In genomic region chr20:62530643-62531032, GRCh38 we compare ENCODE assay signal across 29 cellular contexts. TPM values are rescaled to one million over a fixed set of nuclear protein-coding genes. Genes with fewer than 3 reads are reported as not detected.
DNase-seq lines count a peak whose midpoint lies in the region; ATAC-seq, FAIRE-seq and TF ChIP-seq lines count a peak whose summit lies in the region.
"Had no signal": no experiment of that assay in that cellular context is flagged by ENCODE, and none has a peak within 500 bp of the region (broad histone marks: within the 10 kb centered on the region; RNA-seq: fewer than 3 reads in every experiment).

No MANE protein-coding gene starts in this region.

- H3K4me1 ChIP-seq in cardiac muscle cell (ENCODE audit: low read depth) (peaks cover 26% of the 10 kb centered on the region), HCT116 (ENCODE audit: control insufficient read depth in 1 of 2, insufficient read depth in 2 of 2, low read length in 2 of 2) (no peaks in the 10 kb centered on the region), K562 (replicated peaks in 1 of 2; ENCODE audit: control insufficient read depth in 2 of 2, insufficient read depth in 2 of 2, low read length in 2 of 2) (peaks cover 54 to 92% of the 10 kb centered on the region in 2 experiments), neuronal stem cell (ENCODE audit: control insufficient read depth in 2 of 2, insufficient read depth in 1 of 2, low read depth in 1 of 2, low read length in 2 of 2) (peaks cover 0 to 2% of the 10 kb centered on the region in 2 donors)

- H3K36me3 ChIP-seq in cardiac muscle cell = no peaks in the 10 kb centered on the region
- H3K36me3 ChIP-seq in HCT116 (ENCODE audit: control insufficient read depth in 1 of 2, insufficient read depth in 2 of 2, low read length in 2 of 2) = no peaks in the 10 kb centered on the region
- H3K36me3 ChIP-seq in K562 (ENCODE audit: control insufficient read depth, insufficient read depth, low read length) = no peaks in the 10 kb centered on the region
- H3K36me3 ChIP-seq in neuronal stem cell (replicated peaks in 1 of 2; ENCODE audit: control insufficient read depth in 2 of 2, insufficient read depth in 2 of 2, low read length in 2 of 2) = no peaks in the 10 kb centered on the region

- no peak for TF ChIP-seq EP300 in K562 (IDR thresholded peaks at IDR 0.05; ENCODE audit: low read length)

- in situ Hi-C loops in K562 (cut with MboI) = no loop called here

- H3K9me3 ChIP-seq in cardiac muscle cell (ENCODE audit: low read depth) = no peaks in the 10 kb centered on the region
- H3K9me3 ChIP-seq in HCT116 (ENCODE audit: control insufficient read depth in 1 of 2, insufficient read depth in 1 of 2, low read depth in 1 of 2, low read length in 2 of 2) = no peaks in the 10 kb centered on the region
- no peaks in the 10 kb centered on the region for H3K9me3 ChIP-seq in K562 (replicated peaks; ENCODE audit: control insufficient read depth, insufficient read depth, low read depth, low read length)
- peaks cover 0 to 2% of the 10 kb centered on the region in 2 donors for H3K9me3 ChIP-seq in neuronal stem cell (replicated peaks in 1 of 2; ENCODE audit: control insufficient read depth in 2 of 2, insufficient read depth in 1 of 2, low read depth in 1 of 2, low read length in 2 of 2)
- H3K9me3 ChIP-seq: Caco-2 had no signal

- H3K27ac ChIP-seq in cardiac muscle cell = peak overlapping the region; percentile 90
- no peak overlapping the region for H3K27ac ChIP-seq in HCT116 (ENCODE audit: low read depth, low read length)
- H3K27ac ChIP-seq in K562 (ENCODE audit: extremely low read depth, low read depth, low read length) = peak overlapping the region; percentile 51
- no peak overlapping the region for H3K27ac ChIP-seq in neuronal stem cell (replicated peaks; ENCODE audit: low read length)
- H3K27ac ChIP-seq: HL-60 had no signal

- TF ChIP-seq POLR2A in HCT116 (IDR thresholded peaks at IDR 0.05; ENCODE audit: borderline replicate concordance, extremely low read depth, insufficient read depth, insufficient read length) (no peak), K562 (conservative IDR thresholded peaks at IDR 0.05) (no peak)

- no peak for FAIRE-seq in K562 (lab: Jason Lieb, UNC)
- FAIRE-seq: GM12878 had no signal

- peak overlapping the region; percentile 3 for H3K23ac ChIP-seq in neuronal stem cell (ENCODE audit: low read depth, low read length, poor library complexity)

- H2BK12ac ChIP-seq in neuronal stem cell (ENCODE audit: low read length) = no peak overlapping the region

- no peak overlapping the region for H2BK5ac ChIP-seq in neuronal stem cell (ENCODE audit: low read length)

- BruUV-seq in HCT116 (replicated peaks; lab: Mats Ljungman, UMichigan) (no TSS peak), K562 (replicated peaks; lab: Mats Ljungman, UMichigan) (no TSS peak)

- no peak overlapping the region for H4K91ac ChIP-seq in neuronal stem cell (ENCODE audit: low read depth, low read length, poor library complexity)

- no peak overlapping the region for H2AK5ac ChIP-seq in neuronal stem cell (ENCODE audit: low read depth, low read length)

- no peak overlapping the region for H3K14ac ChIP-seq in neuronal stem cell (ENCODE audit: low read length)

- intact Hi-C loops in cardiac septum (cut with DNase I) (no loop called here), HCT116 (cut with micrococcal nuclease) (no loop called here), K562 (cut with micrococcal nuclease) (no loop called here)

- TF ChIP-seq CTCF in cardiac muscle cell (IDR thresholded peaks at IDR 0.05; ENCODE audit: low read depth, low read length) (no peak), HCT116 (IDR thresholded peaks at IDR 0.05 in 2 of 3, conservative IDR thresholded peaks at IDR 0.05 in 1 of 3; ENCODE audit: borderline replicate concordance in 1 of 3, insufficient read depth in 1 of 3, low read depth in 2 of 3, low read length in 2 of 3) (no peak), K562 (IDR thresholded peaks at IDR 0.05 in 2 of 3, conservative IDR thresholded peaks at IDR 0.05 in 1 of 3; ENCODE audit: insufficient read depth in 2 of 3, low read depth in 1 of 3, low read length in 3 of 3) (no peak)

- H3K4me3 ChIP-seq in cardiac muscle cell = no peak overlapping the region
- no peak overlapping the region for H3K4me3 ChIP-seq in HCT116 (replicated peaks in 1 of 2; ENCODE audit: low read depth in 1 of 2, low read length in 2 of 2)
- no peak overlapping the region for H3K4me3 ChIP-seq in K562
- H3K4me3 ChIP-seq in neuronal stem cell (ENCODE audit: low read length in 2 of 2) = no peak overlapping the region
- H3K4me3 ChIP-seq: GM12878, GM23338 had no signal

- RAD21 ChIA-PET in HCT116 (lab: Charles Lee; ENCODE audit: low non-redundant PET in 1 of 2, low total read pairs in 2 of 2, uncharacterized antibody in 2 of 2, unreplicated experiment in 2 of 2) = no interaction called here

- CTCF ChIA-PET in HCT116 (lab: Charles Lee) = no interaction called here
- CTCF ChIA-PET in K562 (lab: Yijun Ruan, JAX; ENCODE audit: low intra/inter-chr PET ratio) = no interaction called here

- no peak overlapping the region for H4K8ac ChIP-seq in neuronal stem cell (ENCODE audit: low read depth, low read length)

- H2BK15ac ChIP-seq in neuronal stem cell (ENCODE audit: low read length) = no peak overlapping the region

- no peaks in the 10 kb centered on the region for H3K9me2 ChIP-seq in HCT116 (ENCODE audit: insufficient read depth)

- H3K9ac ChIP-seq in HCT116 (ENCODE audit: low read length) = no peak overlapping the region
- H3K9ac ChIP-seq in K562 (ENCODE audit: insufficient read depth in 1 of 2, low read depth in 2 of 2, low read length in 2 of 2) = peak overlapping the region; percentile 41 to 79
- peak overlapping the region; percentile 3 for H3K9ac ChIP-seq in neuronal stem cell (ENCODE audit: low read depth, low read length, poor library complexity)

- TF ChIP-seq RAD21 in HCT116 (IDR thresholded peaks at IDR 0.05; ENCODE audit: low read depth) (no peak), K562 (CRISPR knock-in tag; conservative IDR thresholded peaks at IDR 0.05 in 1 of 2, IDR thresholded peaks at IDR 0.05 in 1 of 2) (no peak)

- ATAC-seq in HCT116 (no peak), K562 (peak; percentile 52), HG03196 (IDR thresholded peaks at IDR 0.05; ENCODE audit: unreplicated experiment) (no peak), GM19023 (IDR thresholded peaks at IDR 0.05; ENCODE audit: unreplicated experiment) (no peak)
- ATAC-seq: GM12878, GM23338, PC-3 had no signal

- POLR2A ChIA-PET in HCT116 (lab: Charles Lee) = no interaction called here
- POLR2A ChIA-PET in K562 (lab: Yijun Ruan, JAX) = interaction anchor here (0.9 kb wide), 1 partner anchor 204 kb away, joined by 3 read pairs; no protein-coding TSS in a partner anchor

- WGBS in K562 (ENCODE audit: insufficient coverage, low coverage, missing lambda C conversion rate) = 9% methylated on average over 16 of the region's 16 CpGs
- WGBS in neuronal stem cell (ENCODE audit: extremely low coverage in 2 of 2, insufficient read length in 2 of 2, insufficient replicate concordance in 1 of 2), 2 donors = no CpG with 5 or more reads among the region's 16 CpGs

- H3K27me3 ChIP-seq in cardiac muscle cell (no peaks in the 10 kb centered on the region), HCT116 (ENCODE audit: insufficient read depth, low read length) (no peaks in the 10 kb centered on the region), K562 (ENCODE audit: control insufficient read depth in 2 of 2, insufficient read depth in 2 of 2, low read length in 2 of 2) (no peaks in the 10 kb centered on the region), neuronal stem cell (ENCODE audit: control insufficient read depth in 3 of 3, insufficient read depth in 3 of 3, low read depth in 1 of 3, low read length in 3 of 3) (peaks cover 0 to 55% (median 0%) of the 10 kb centered on the region in 3 experiments)

- H2AFZ ChIP-seq in HCT116 (ENCODE audit: low read depth, low read length, poor library complexity, severe bottlenecking) (no peak overlapping the region), K562 (ENCODE audit: low read depth, low read length) (peak overlapping the region; percentile 61), neuronal stem cell (ENCODE audit: low read length) (no peak overlapping the region)
- H2AFZ ChIP-seq: GM23338 had no signal

- H4K20me1 ChIP-seq in HCT116 (ENCODE audit: insufficient read depth) (no peaks in the 10 kb centered on the region), K562 (replicated peaks; ENCODE audit: control insufficient read depth, insufficient read depth, low read length) (no peaks in the 10 kb centered on the region)

- no peaks in the 10 kb centered on the region for H3K79me1 ChIP-seq in neuronal stem cell (ENCODE audit: low read depth, low read length)

- DNase-seq in cardiac muscle cell (ENCODE audit: low read depth in 1 of 2, low spot score in 1 of 2) (no peak), cardiac septum (ENCODE audit: low spot score) (no peak), HCT116 (ENCODE audit: low read depth, low spot score) (no peak), K562 (ENCODE audit: extremely low read depth in 1 of 4, low spot score in 3 of 4) (peak in 2 of 4 experiments; percentile 76 to 81), neuronal stem cell (ENCODE audit: low spot score) (no peak), NOMO-1 treated with DMSO at 0.1 percent for 48 hours (lab: John Stamatoyannopoulos, UW; ENCODE audit: unreplicated experiment) (no peak)
- DNase-seq: C1 segment of cervical spinal cord; Caco-2; CD4-positive, alpha-beta memory T cell; DMS 273 treated with DMSO at 0.1 percent for 48 hours; DMS79; EL; GDM1; HCEC 1CT; KG1; MM.1S; NCI-H2029; NCI-H446; NCI-H524 treated with DMSO at 0.1 percent for 48 hours; NCI-H774; PC-3; RPMI8226; SHP77 had no signal

- H2BK120ac ChIP-seq in neuronal stem cell (ENCODE audit: low read depth, low read length) = no peak overlapping the region

- H3K79me2 ChIP-seq in HCT116 (ENCODE audit: insufficient read depth, low read length) (no peaks in the 10 kb centered on the region), K562 (ENCODE audit: control insufficient read depth, insufficient read depth, low read length) (no peaks in the 10 kb centered on the region; the same call in 2 of the 3 replicates)

- H3K9me1 ChIP-seq in K562 (ENCODE audit: control insufficient read depth, insufficient read depth, low read length) = no peaks in the 10 kb centered on the region

- H3K4ac ChIP-seq in neuronal stem cell (ENCODE audit: low read length) = no peak overlapping the region

- H3K18ac ChIP-seq in neuronal stem cell (ENCODE audit: low read length) = peak overlapping the region; percentile 81

- H3K4me2 ChIP-seq in HCT116 (ENCODE audit: low read length) (no peak overlapping the region), K562 (ENCODE audit: insufficient read depth, low read length) (peak overlapping the region; percentile 54; the same call in 1 of the 2 replicates), neuronal stem cell (ENCODE audit: insufficient read depth, low read length, poor library complexity, severe bottlenecking) (no peak overlapping the region)
- H3K4me2 ChIP-seq: GM23338 had no signal

RNA-seq across cellular contexts. Expression of gene GATA5, which starts 54.8 kb away (rescaled TPM):
- total RNA-seq in cardiac muscle cell (79.0 and 103 TPM in 2 replicates), cardiac septum (1.0 TPM), HCT116 (2021; ENCODE audit: unreplicated experiment) (not detected), K562 (2014; rRNA removed) (0.18 and 0.45 TPM in 2 replicates), K562 (2014; rRNA removed; fragmentation: Illumina TruSeq; extraction: Trizol) (0.06 TPM in 1 of 2 replicates, not detected in the other), K562 (2015; rRNA removed; fragmentation: Illumina TruSeq; extraction: Trizol) (0.08 and 0.22 TPM in 2 replicates), K562 (2021) (0.49 TPM in 2 replicates)
- polyA plus RNA-seq in cardiac muscle cell (66.8 and 96.5 TPM in 2 replicates), K562 (2011; rRNA removed) (0.57 and 0.68 TPM in 2 replicates), K562 (2014; fragmentation: Illumina TruSeq; extraction: Trizol) (0.09 and 0.11 TPM in 2 replicates), K562 (2014; fragmentation: Nextera tagmentation; extraction: Ambion mirVana) (not detected), K562 (2014; rRNA removed) (0.16 and 0.34 TPM in 2 replicates)
- not detected in 2 replicates for polyA plus RNA-seq in HCT116 (2012)
- 0.40 and 1.3 TPM in 2 replicates for total RNA-seq in K562 (2011; cell fraction: chromatin; rRNA removed; ENCODE audit: low replicate concordance)
- total RNA-seq in K562 (2011; cell fraction: nucleolus; rRNA removed) = 0.66 and 0.67 TPM in 2 replicates
- 0.29 and 0.46 TPM in 2 replicates for total RNA-seq in K562 (2011; cell fraction: nucleoplasm; rRNA removed)
- polyA plus RNA-seq in K562 (2011; cell fraction: cytosol; rRNA removed) = 0.68 and 2.4 TPM in 2 replicates
- polyA plus RNA-seq in K562 (2011; cell fraction: nucleus; rRNA removed) = 1.4 and 2.7 TPM in 2 replicates
- 0.43 and 0.44 TPM in 2 replicates for polyA plus RNA-seq in K562 (2012)
- polyA minus RNA-seq in K562 (2011; rRNA and poly(A)+ RNA removed) = 0.12 and 0.39 TPM in 2 replicates
- 0.86 and 1.5 TPM in 2 replicates for polyA minus RNA-seq in K562 (2011; cell fraction: cytosol; rRNA and poly(A)+ RNA removed)
- polyA minus RNA-seq in K562 (2011; cell fraction: nucleus; rRNA and poly(A)+ RNA removed) = 0.67 TPM in 2 replicates
- 0.08 TPM for polyA plus RNA-seq in neuronal stem cell (2013, experiment 1 of 2)
- 0.11 TPM for polyA plus RNA-seq in neuronal stem cell (2013, experiment 2 of 2)
- total RNA-seq: CD4-positive, alpha-beta memory T cell; GM12878; HT1080 had no signal
- polyA plus RNA-seq: CD4-positive, alpha-beta memory T cell; GM12878 had no signal

Comparison
In these comparisons a context has a peak if more than half of its experiments do, and no peak if none do; other contexts are left out.
1. RNA of gene GATA5, which starts 54.8 kb away (total RNA-seq): 79.0 to 103 TPM in cardiac muscle cell; 1.0 TPM in cardiac septum (single experiment), 0.06 to 1.3 TPM in K562 and not detected in HCT116 (single experiment); every median in the first group is over 10 times any median in the second.
2. H3K27ac ChIP-seq: peak in cardiac muscle cell (single experiment) and K562 (single experiment); none in HCT116 (single experiment) and neuronal stem cell (single experiment).